Comparison of ENCODE assay signal across 30 cellular contexts in genomic region chr2:160901631-160902030, GRCh38.
DNase-seq lines count a peak whose midpoint lies in the region; ATAC-seq and TF ChIP-seq lines count a peak whose summit lies in the region.
"Had no signal": no experiment of that assay in that cellular context is flagged by ENCODE, and none has a peak within 500 bp of the region (broad histone marks: within the 10 kb centered on the region; RNA-seq: fewer than 3 reads in every experiment).

No MANE protein-coding gene starts in this region.

- no peaks in the 10 kb centered on the region for H3K27me3 Mint-ChIP-seq in osteocyte (ENCODE audit: unreplicated experiment)
- H3K27me3 Mint-ChIP-seq in activated T-helper 1 cell treated with anti-CD3 and anti-CD28 coated beads, Interleukin-12 subunit alpha, Interleukin-12 subunit beta, Interleukin-2, Interleukin-4 antibody, amounts not matched to agents 30 ng/mL and 10 ng/mL and 1 ng/mL, durations not matched to agents 14 hours and 24 hours and 36 hours (ENCODE audit: insufficient read depth): peaks cover 5% of the 10 kb centered on the region
- H3K27me3 Mint-ChIP-seq in CD4-positive, alpha-beta T cell: no peaks in the 10 kb centered on the region
- H3K27me3 Mint-ChIP-seq: activated naive CD8-positive, alpha-beta T cell treated with anti-CD3 and anti-CD28 coated beads, Interleukin-2, amount 50 U/mL, for 24 hours; CD4-positive, alpha-beta memory T cell; stimulated activated naive CD8-positive, alpha-beta T cell treated with anti-CD3 and anti-CD28 coated beads, Interleukin-15, Interleukin-2, amounts not matched to agents 100 ng/mL and 50 ng/mL, for 24 hours had no signal

- intact Hi-C loops in Right ventricle myocardium superior (cut with DNase I) (no loop called here), cardiac septum (cut with DNase I) (no loop called here), heart right ventricle (cut with DNase I) (loop anchor here in 1 of 10 donors (2.0 kb wide), 1 partner anchor 213 kb away; no protein-coding TSS in a partner anchor), upper lobe of right lung (cut with DNase I) (no loop called here)
- intact Hi-C loops in activated T-helper 1 cell treated with anti-CD3 and anti-CD28 coated beads, Interleukin-12 subunit alpha, Interleukin-12 subunit beta, Interleukin-2, Interleukin-4 antibody, amounts not matched to agents 30 ng/mL and 10 ng/mL and 1 ng/mL, durations not matched to agents 14 hours and 24 hours and 36 hours (cut with micrococcal nuclease): no loop called here
- intact Hi-C loops in CD4-positive, alpha-beta T cell (cut with DNase I, micrococcal nuclease): no loop called here

- H3K4me3 ChIP-seq in heart right ventricle (peak overlapping the region in 1 of 10 donors; percentile 1), upper lobe of right lung (peak overlapping the region; percentile 3)
- H3K4me3 ChIP-seq: esophagus squamous epithelium, GM12878, PC-9, psoas muscle, vagina had no signal

- H3K27me3 ChIP-seq in heart right ventricle (no peaks in the 10 kb centered on the region), upper lobe of right lung (no peaks in the 10 kb centered on the region)
- no peaks in the 10 kb centered on the region for H3K27me3 ChIP-seq in CD4-positive, alpha-beta T cell (ENCODE audit: control insufficient read depth, insufficient read depth, low read length)
- H3K27me3 ChIP-seq: esophagus squamous epithelium, vagina had no signal

- no peaks in the 10 kb centered on the region for H3K9me3 Mint-ChIP-seq in osteocyte (ENCODE audit: unreplicated experiment)
- H3K9me3 Mint-ChIP-seq in activated T-helper 1 cell treated with anti-CD3 and anti-CD28 coated beads, Interleukin-12 subunit alpha, Interleukin-12 subunit beta, Interleukin-2, Interleukin-4 antibody, amounts not matched to agents 30 ng/mL and 10 ng/mL and 1 ng/mL, durations not matched to agents 14 hours and 24 hours and 36 hours: no peaks in the 10 kb centered on the region
- no peaks in the 10 kb centered on the region for H3K9me3 Mint-ChIP-seq in CD4-positive, alpha-beta T cell
- H3K9me3 Mint-ChIP-seq: activated naive CD8-positive, alpha-beta T cell treated with anti-CD3 and anti-CD28 coated beads, Interleukin-2, amount 50 U/mL, for 24 hours; CD4-positive, alpha-beta memory T cell; naive thymus-derived CD8-positive, alpha-beta T cell; stimulated activated naive CD8-positive, alpha-beta T cell treated with anti-CD3 and anti-CD28 coated beads, Interleukin-15, Interleukin-2, amounts not matched to agents 100 ng/mL and 50 ng/mL, for 24 hours had no signal

- no peaks in the 10 kb centered on the region for H3K36me3 Mint-ChIP-seq in osteocyte (ENCODE audit: unreplicated experiment)
- H3K36me3 Mint-ChIP-seq in activated T-helper 1 cell treated with anti-CD3 and anti-CD28 coated beads, Interleukin-12 subunit alpha, Interleukin-12 subunit beta, Interleukin-2, Interleukin-4 antibody, amounts not matched to agents 30 ng/mL and 10 ng/mL and 1 ng/mL, durations not matched to agents 14 hours and 24 hours and 36 hours (ENCODE audit: low read depth): no peaks in the 10 kb centered on the region
- H3K36me3 Mint-ChIP-seq in CD4-positive, alpha-beta T cell (ENCODE audit: low read depth): no peaks in the 10 kb centered on the region
- H3K36me3 Mint-ChIP-seq: CD4-positive, alpha-beta memory T cell had no signal

- H3K9me3 ChIP-seq in heart right ventricle: peaks cover 0 to under 1% (median 0%) of the 10 kb centered on the region in 11 donors
- H3K9me3 ChIP-seq in upper lobe of right lung: no peaks in the 10 kb centered on the region
- H3K9me3 ChIP-seq in CD4-positive, alpha-beta T cell (ENCODE audit: control insufficient read depth, low read length): no peaks in the 10 kb centered on the region
- H3K9me3 ChIP-seq: esophagus squamous epithelium, psoas muscle, vagina had no signal

- 53 to 61% methylated on average over 4 of the region's 4 CpGs for WGBS in heart right ventricle, 2 donors

- peaks cover 12% of the 10 kb centered on the region for H3K4me1 Mint-ChIP-seq in osteocyte (ENCODE audit: unreplicated experiment)
- no peaks in the 10 kb centered on the region for H3K4me1 Mint-ChIP-seq in activated T-helper 1 cell treated with anti-CD3 and anti-CD28 coated beads, Interleukin-12 subunit alpha, Interleukin-12 subunit beta, Interleukin-2, Interleukin-4 antibody, amounts not matched to agents 30 ng/mL and 10 ng/mL and 1 ng/mL, durations not matched to agents 14 hours and 24 hours and 36 hours (ENCODE audit: low read depth)
- H3K4me1 Mint-ChIP-seq in CD4-positive, alpha-beta T cell (ENCODE audit: low read depth): no peaks in the 10 kb centered on the region
- H3K4me1 Mint-ChIP-seq: activated naive CD8-positive, alpha-beta T cell treated with anti-CD3 and anti-CD28 coated beads, Interleukin-2, amount 50 U/mL, for 24 hours; CD4-positive, alpha-beta memory T cell; naive thymus-derived CD8-positive, alpha-beta T cell had no signal

- CTCF ChIA-PET in CD4-positive, alpha-beta T cell (lab: Charles Lee): interaction anchor here (0.5 kb wide), 1 partner anchor 301 kb away, joined by 4 read pairs; no protein-coding TSS in a partner anchor

- TF ChIP-seq CTCF in heart right ventricle (IDR thresholded peaks at IDR 0.05): no peak
- TF ChIP-seq CTCF in osteocyte (IDR thresholded peaks at IDR 0.05): no peak
- TF ChIP-seq CTCF in upper lobe of right lung (IDR thresholded peaks at IDR 0.05): no peak
- no peak for TF ChIP-seq CTCF in CD4-positive, alpha-beta T cell (IDR thresholded peaks at IDR 0.05)

- no peaks in the 10 kb centered on the region for H3K36me3 ChIP-seq in heart right ventricle
- no peaks in the 10 kb centered on the region for H3K36me3 ChIP-seq in upper lobe of right lung
- H3K36me3 ChIP-seq: esophagus squamous epithelium, vagina had no signal

- no peak overlapping the region for H3K4me3 Mint-ChIP-seq in osteocyte (ENCODE audit: unreplicated experiment)
- no peak overlapping the region for H3K4me3 Mint-ChIP-seq in activated T-helper 1 cell treated with anti-CD3 and anti-CD28 coated beads, Interleukin-12 subunit alpha, Interleukin-12 subunit beta, Interleukin-2, Interleukin-4 antibody, amounts not matched to agents 30 ng/mL and 10 ng/mL and 1 ng/mL, durations not matched to agents 14 hours and 24 hours and 36 hours
- no peak overlapping the region for H3K4me3 Mint-ChIP-seq in CD4-positive, alpha-beta T cell
- H3K4me3 Mint-ChIP-seq: activated naive CD8-positive, alpha-beta T cell treated with anti-CD3 and anti-CD28 coated beads, Interleukin-2, amount 50 U/mL, for 24 hours; activated T-cell treated with anti-CD3 and anti-CD28 coated beads, Interleukin-2, amount 50 U/mL, for 72 hours; CD4-positive, alpha-beta memory T cell; naive thymus-derived CD8-positive, alpha-beta T cell; stimulated activated naive CD8-positive, alpha-beta T cell treated with anti-CD3 and anti-CD28 coated beads, Interleukin-15, Interleukin-2, amounts not matched to agents 100 ng/mL and 50 ng/mL, for 24 hours had no signal

- peak; percentile 90 for ATAC-seq in Right ventricle myocardium superior (ENCODE audit: poor library complexity)
- peak in 6 of 8 donors; percentile 42 to 83 (median 64) for ATAC-seq in heart right ventricle
- ATAC-seq in upper lobe of right lung: peak; percentile 34
- no peak for ATAC-seq in HG03095 (IDR thresholded peaks at IDR 0.05; ENCODE audit: unreplicated experiment)
- no peak for ATAC-seq in CD4-positive, alpha-beta T cell (ENCODE audit: poor library complexity)
- ATAC-seq: activated CD4-positive, CD25-positive, alpha-beta regulatory T cell treated with anti-CD3 and anti-CD28 coated beads, Interleukin-2, amount 50 U/mL, for 24 hours; activated naive CD8-positive, alpha-beta T cell treated with anti-CD3 and anti-CD28 coated beads, Interleukin-2, amount 50 U/mL, for 24 hours; activated T-cell treated with anti-CD3 and anti-CD28 coated beads, Interleukin-2, amount 50 U/mL, for 72 hours; GM12878; naive thymus-derived CD8-positive, alpha-beta T cell; SK-N-SH treated with all-trans-retinoic acid at 6 μM for 48 hours had no signal

- no peak overlapping the region for H3K27ac ChIP-seq in heart right ventricle
- no peak overlapping the region for H3K27ac ChIP-seq in upper lobe of right lung
- H3K27ac ChIP-seq in CD4-positive, alpha-beta T cell (ENCODE audit: low read depth, low read length): no peak overlapping the region
- H3K27ac ChIP-seq: PC-9, psoas muscle, vagina had no signal

- POLR2A ChIA-PET in CD4-positive, alpha-beta T cell (lab: Charles Lee): no interaction called here

- H3K4me1 ChIP-seq in heart right ventricle (peaks cover 0 to 34% (median 0%) of the 10 kb centered on the region in 9 donors), upper lobe of right lung (no peaks in the 10 kb centered on the region)
- H3K4me1 ChIP-seq: psoas muscle, vagina had no signal

- peak overlapping the region; percentile 74 for H3K27ac Mint-ChIP-seq in osteocyte (ENCODE audit: unreplicated experiment)
- H3K27ac Mint-ChIP-seq in activated T-helper 1 cell treated with anti-CD3 and anti-CD28 coated beads, Interleukin-12 subunit alpha, Interleukin-12 subunit beta, Interleukin-2, Interleukin-4 antibody, amounts not matched to agents 30 ng/mL and 10 ng/mL and 1 ng/mL, durations not matched to agents 14 hours and 24 hours and 36 hours: no peak overlapping the region
- H3K27ac Mint-ChIP-seq in CD4-positive, alpha-beta T cell: no peak overlapping the region
- H3K27ac Mint-ChIP-seq: activated naive CD8-positive, alpha-beta T cell treated with anti-CD3 and anti-CD28 coated beads, Interleukin-2, amount 50 U/mL, for 24 hours; activated T-cell treated with anti-CD3 and anti-CD28 coated beads, Interleukin-2, amount 50 U/mL, for 72 hours; CD4-positive, alpha-beta memory T cell; naive thymus-derived CD8-positive, alpha-beta T cell; stimulated activated naive CD8-positive, alpha-beta T cell treated with anti-CD3 and anti-CD28 coated beads, Interleukin-15, Interleukin-2, amounts not matched to agents 100 ng/mL and 50 ng/mL, for 24 hours had no signal

- peak; percentile 47 for DNase-seq in Right ventricle myocardium superior
- no peak for DNase-seq in cardiac septum (ENCODE audit: low spot score)
- DNase-seq in heart right ventricle: no peak
- DNase-seq in osteocyte (ENCODE audit: extremely low spot score, unreplicated experiment): no peak
- no peak for DNase-seq in upper lobe of right lung
- no peak for DNase-seq in activated T-helper 1 cell treated with anti-CD3 and anti-CD28 coated beads, Interleukin-12 subunit alpha, Interleukin-12 subunit beta, Interleukin-2, Interleukin-4 antibody, amounts not matched to agents 30 ng/mL and 10 ng/mL and 1 ng/mL, durations not matched to agents 14 hours and 24 hours and 36 hours (ENCODE audit: low spot score)
- DNase-seq in CD4-positive, alpha-beta T cell: no peak
- DNase-seq: activated CD4-positive, alpha-beta T cell treated with anti-CD3 and anti-CD28 coated beads, Interleukin-2, amount 50 U/mL, for 4 hours; activated naive CD4-positive, alpha-beta T cell; activated naive CD8-positive, alpha-beta T cell treated with anti-CD3 and anti-CD28 coated beads, Interleukin-2, amount 50 U/mL, for 24 hours; activated T-cell treated with anti-CD3 and anti-CD28 coated beads, Interleukin-2, amount 50 U/mL, for 72 hours; AML-193; CD4-positive, alpha-beta memory T cell; esophagus squamous epithelium; GOT3; naive thymus-derived CD8-positive, alpha-beta T cell; NCI-H1092 treated with DMSO at 0.1 percent for 48 hours; NCI-H187 treated with DMSO at 0.1 percent for 48 hours; NCI-H524 treated with DMSO at 0.1 percent for 48 hours; occipital lobe; PC-9; psoas muscle; stimulated activated CD4-positive, alpha-beta T cell treated with anti-CD3 and anti-CD28 coated beads, Interleukin-1b, Interleukin-23, amount 100 ng/mL, for 48 hours; T-helper 2 cell had no signal

Comparison
In these comparisons a context has a peak if more than half of its experiments do, and no peak if none do; other contexts are left out.
1. ATAC-seq: peak in Right ventricle myocardium superior (single experiment), heart right ventricle (6 of 8) and upper lobe of right lung (single experiment); none in HG03095 (single experiment) and CD4-positive, alpha-beta T cell (single experiment).